In genomic region chr2:390959-391358, GRCh38 we compare ENCODE assay signal across 20 cellular contexts.
"Had no signal": no experiment of that assay in that cellular context is flagged by ENCODE, and none has a peak within 500 bp of the region (broad histone marks: within the 10 kb centered on the region; RNA-seq: fewer than 3 reads in every experiment).

No MANE protein-coding gene starts in this region.

- H3K27ac ChIP-seq: HL-60, RWPE1 had no signal

- H3K4me2 ChIP-seq: SK-N-SH had no signal

- H3K9ac ChIP-seq: SK-N-SH had no signal

- DNase-seq: KBM-7, MV-4-11, NCI-H1048, NCI-H1105, NCI-H1417, NCI-H146, NCI-H1694 treated with DMSO at 0.1 percent for 48 hours, NCI-H1930, NCI-H2081, NCI-H2107, NCI-H226, NCI-H446, NCI-H510A, NCI-H524 treated with DMSO at 0.1 percent for 48 hours, NCI-H69, NCI-H774, SHP77, SK-N-SH had no signal
